ENCODE assay signal across 21 cellular contexts in the genomic region with DNA sequence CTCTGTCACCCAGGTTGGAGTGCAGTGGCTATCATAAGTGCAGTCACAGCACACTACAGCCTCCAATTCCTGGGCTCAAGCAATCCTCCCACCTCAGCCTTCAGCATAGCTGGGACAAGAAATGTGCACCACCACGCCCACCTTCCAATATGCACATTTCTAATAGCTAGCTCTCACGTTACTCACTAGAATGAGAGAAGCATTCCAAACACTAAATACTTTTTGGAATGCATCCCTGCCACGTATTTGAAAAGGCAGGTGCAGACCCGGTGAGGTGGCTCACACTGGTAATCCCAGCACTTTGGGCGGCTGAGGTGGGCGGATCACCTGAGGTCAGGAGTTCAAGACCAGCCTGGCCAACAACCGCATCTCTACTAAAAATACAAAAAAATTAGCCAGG.
"Had no signal": no experiment of that assay in that cellular context is flagged by ENCODE, and none has a peak within 500 bp of the region (broad histone marks: within the 10 kb centered on the region; RNA-seq: fewer than 3 reads in every experiment).

No MANE protein-coding gene starts in this region.

- H3K27ac Mint-ChIP-seq: T-cell had no signal

- H3K9ac ChIP-seq: SK-N-SH had no signal

- H3K27me3 ChIP-seq: MG63 had no signal

- H3K4me2 ChIP-seq: SK-N-SH had no signal

- ATAC-seq: T-cell had no signal

- FAIRE-seq: RCC 7860 had no signal

- DNase-seq: IMR-90, Karpas-422, KG1, MG63, NCI-H1092 treated with DMSO at 0.1 percent for 48 hours, NCI-H1436, NCI-H187 treated with DMSO at 0.1 percent for 48 hours, NCI-H2081, NCI-H2171, NCI-H226, NCI-H446, NCI-H510A, NCI-H524 treated with DMSO at 0.1 percent for 48 hours, NCI-H69, NCI-H774, RPMI8226, SHP77, SK-N-SH, SW 1271, T-cell had no signal

- H3K4me3 Mint-ChIP-seq: T-cell had no signal

- H3K36me3 ChIP-seq: MG63 had no signal

- H3K9me3 Mint-ChIP-seq: T-cell had no signal

- H3K4me3 ChIP-seq: MG63 had no signal

- H3K27me3 Mint-ChIP-seq: T-cell had no signal

- H3K9me3 ChIP-seq: MG63, SK-N-SH had no signal
